Comparison of ENCODE assay signal across 11 cellular contexts in the genomic region with DNA sequence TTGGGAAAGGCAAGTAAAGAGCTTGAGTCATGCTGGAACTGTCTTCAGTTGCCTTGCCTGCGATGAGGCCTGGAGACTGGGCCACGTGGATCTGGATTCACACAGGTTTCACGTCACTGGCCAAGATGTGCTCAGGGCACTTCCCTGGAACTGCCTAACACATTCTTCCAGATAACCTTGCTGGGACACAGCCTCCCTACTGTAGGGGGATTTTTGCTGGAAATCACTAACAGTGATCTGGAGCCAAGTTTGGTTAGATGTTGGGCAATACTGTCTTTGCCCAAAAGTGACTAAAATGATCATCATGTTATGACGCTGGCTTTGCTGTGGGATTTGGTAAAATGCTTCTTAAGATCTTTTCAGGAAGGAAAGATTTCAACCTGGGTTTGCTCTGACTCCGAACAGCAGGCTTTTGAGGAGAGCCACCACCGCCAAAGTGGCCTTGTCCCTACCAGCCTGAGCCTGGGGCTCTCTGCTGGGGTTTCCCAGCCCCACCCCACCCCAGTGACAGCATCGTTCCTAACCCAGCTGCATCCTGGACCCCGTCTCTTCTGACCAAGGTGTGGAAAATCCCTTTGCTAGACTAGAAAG. TPM values are rescaled to one million over a fixed set of nuclear protein-coding genes. Genes with fewer than 3 reads are reported as not detected.
DNase-seq lines count a peak whose midpoint lies in the region; ATAC-seq and TF ChIP-seq lines count a peak whose summit lies in the region.
"Had no signal": no experiment of that assay in that cellular context is flagged by ENCODE, and none has a peak within 500 bp of the region (broad histone marks: within the 10 kb centered on the region; RNA-seq: fewer than 3 reads in every experiment).

No MANE protein-coding gene starts in this region.

- no peak overlapping the region for H4K8ac ChIP-seq in H9 (replicated peaks; ENCODE audit: insufficient read length, low read depth, low read length)

- H3K23ac ChIP-seq in H9 (ENCODE audit: insufficient read length, low read depth, low read length) = no peak overlapping the region

- H3K4me1 Mint-ChIP-seq in memory B cell = peaks cover 4% of the 10 kb centered on the region
- peaks cover 0 to 3% of the 10 kb centered on the region in 2 experiments; a peak in 1 of 4 replicates for H3K4me1 Mint-ChIP-seq in H9
- H3K4me1 Mint-ChIP-seq in activated T-helper 2 cell treated with anti-CD3 and anti-CD28 coated beads, Interferon-gamma antibody, Interleukin-2, Interleukin-4, amounts not matched to agents 10 μg/mL and 5 μg/mL and 100 μg/mL, durations not matched to agents 14 hours and 24 hours and 36 hours (ENCODE audit: low read depth) = no peaks in the 10 kb centered on the region

- no peak overlapping the region for H3K4me2 ChIP-seq in H9 (ENCODE audit: insufficient read depth, insufficient read length, low read length)

- H3K27ac ChIP-seq in ACC112 (ENCODE audit: low read depth, low read length) = peak overlapping the region; percentile 99
- H3K27ac ChIP-seq in H9 (ENCODE audit: insufficient read length, low read depth, low read length) = no peak overlapping the region
- H3K27ac ChIP-seq: prostate gland had no signal

- no peaks in the 10 kb centered on the region for H3K27me3 ChIP-seq in ACC112 (ENCODE audit: insufficient read depth, low read length)
- H3K27me3 ChIP-seq in H9 (ENCODE audit: insufficient read depth, low read length) = no peaks in the 10 kb centered on the region

- no peak overlapping the region for H3K56ac ChIP-seq in H9 (ENCODE audit: insufficient read length, low read depth, low read length)

- H3K9me3 ChIP-seq in H9 (ENCODE audit: control insufficient read depth, low read depth, low read length) = no peaks in the 10 kb centered on the region
- H3K9me3 ChIP-seq: prostate gland had no signal

- H3K36me3 Mint-ChIP-seq in memory B cell (no peaks in the 10 kb centered on the region), H9 (ENCODE audit: insufficient read depth in 1 of 3, low read depth in 3 of 3) (no peaks in the 10 kb centered on the region; a peak in 1 of 7 replicates)
- H3K36me3 Mint-ChIP-seq in activated T-helper 2 cell treated with anti-CD3 and anti-CD28 coated beads, Interferon-gamma antibody, Interleukin-2, Interleukin-4, amounts not matched to agents 10 μg/mL and 5 μg/mL and 100 μg/mL, durations not matched to agents 14 hours and 24 hours and 36 hours (ENCODE audit: low read depth) = no peaks in the 10 kb centered on the region
- H3K36me3 Mint-ChIP-seq: CD4-positive, CD25-positive, alpha-beta regulatory T cell had no signal

- peaks cover 2% of the 10 kb centered on the region for H4K20me1 ChIP-seq in H9 (ENCODE audit: control insufficient read depth, insufficient read depth, insufficient read length)

- no peak overlapping the region for H3K9ac ChIP-seq in H9 (ENCODE audit: extremely low read depth, insufficient read length, low read length)

- intact Hi-C loops in activated T-helper 2 cell treated with anti-CD3 and anti-CD28 coated beads, Interferon-gamma antibody, Interleukin-2, Interleukin-4, amounts not matched to agents 10 μg/mL and 5 μg/mL and 100 μg/mL, durations not matched to agents 14 hours and 24 hours and 36 hours (cut with micrococcal nuclease) = no loop called here

- DNase-seq in HS-5 (ENCODE audit: low read depth) = peak; percentile 96
- peak; percentile 51 for DNase-seq in dedifferentiated amniotic fluid mesenchymal stem cell (ENCODE audit: extremely low spot score)
- no peak for DNase-seq in memory B cell (ENCODE audit: low spot score in 2 of 2)
- DNase-seq in H9 = no peak
- no peak for DNase-seq in activated T-helper 2 cell treated with anti-CD3 and anti-CD28 coated beads, Interferon-gamma antibody, Interleukin-2, Interleukin-4, amounts not matched to agents 10 μg/mL and 5 μg/mL and 100 μg/mL, durations not matched to agents 14 hours and 24 hours and 36 hours (ENCODE audit: low spot score)
- no peak for DNase-seq in activated naive CD4-positive, alpha-beta T cell (lab: John Stamatoyannopoulos, UW)
- DNase-seq: CD4-positive, CD25-positive, alpha-beta regulatory T cell had no signal

- H3K79me1 ChIP-seq in H9 (ENCODE audit: insufficient read depth, low read depth, low read length, poor library complexity, severe bottlenecking) = no peaks in the 10 kb centered on the region

- no peak overlapping the region for H2BK12ac ChIP-seq in H9 (ENCODE audit: insufficient read length, low read depth, low read length)

- H4K91ac ChIP-seq in H9 (ENCODE audit: insufficient read length, low read depth, low read length) = no peak overlapping the region

- no peaks in the 10 kb centered on the region for H3K9me3 Mint-ChIP-seq in memory B cell
- peaks cover 4 to 11% of the 10 kb centered on the region in 2 experiments; a peak in 4 of 5 replicates for H3K9me3 Mint-ChIP-seq in H9
- H3K9me3 Mint-ChIP-seq in activated T-helper 2 cell treated with anti-CD3 and anti-CD28 coated beads, Interferon-gamma antibody, Interleukin-2, Interleukin-4, amounts not matched to agents 10 μg/mL and 5 μg/mL and 100 μg/mL, durations not matched to agents 14 hours and 24 hours and 36 hours = no peaks in the 10 kb centered on the region
- H3K9me3 Mint-ChIP-seq: activated T-helper 1 cell treated with anti-CD3 and anti-CD28 coated beads, Interleukin-12 subunit alpha, Interleukin-12 subunit beta, Interleukin-2, Interleukin-4 antibody, amounts not matched to agents 30 ng/mL and 10 ng/mL and 1 ng/mL, durations not matched to agents 14 hours and 24 hours and 36 hours had no signal

- no CpG with 5 or more reads among the region's 8 CpGs for WGBS in H9 (ENCODE audit: extremely low coverage, insufficient read length, low lambda C conversion rate)

- H3K4me1 ChIP-seq in ACC112 (ENCODE audit: control insufficient read depth, insufficient read depth, low read length, unreplicated experiment) = peaks cover 34% of the 10 kb centered on the region
- no peaks in the 10 kb centered on the region for H3K4me1 ChIP-seq in H9 (ENCODE audit: insufficient read depth, low read length)

- H3K27me3 Mint-ChIP-seq in memory B cell (peaks cover 15% of the 10 kb centered on the region), H9 (ENCODE audit: low read depth) (peaks cover 74% of the 10 kb centered on the region)
- H3K27me3 Mint-ChIP-seq in activated T-helper 2 cell treated with anti-CD3 and anti-CD28 coated beads, Interferon-gamma antibody, Interleukin-2, Interleukin-4, amounts not matched to agents 10 μg/mL and 5 μg/mL and 100 μg/mL, durations not matched to agents 14 hours and 24 hours and 36 hours (ENCODE audit: low read depth) = no peaks in the 10 kb centered on the region

- no peak overlapping the region for H4K5ac ChIP-seq in H9 (ENCODE audit: insufficient read length, low read depth, low read length)

- H3T11ph ChIP-seq in H9 (ENCODE audit: low read length) = no peak overlapping the region

- H3K27ac Mint-ChIP-seq in memory B cell = no peak overlapping the region
- no peak overlapping the region for H3K27ac Mint-ChIP-seq in H9
- H3K27ac Mint-ChIP-seq in activated T-helper 2 cell treated with anti-CD3 and anti-CD28 coated beads, Interferon-gamma antibody, Interleukin-2, Interleukin-4, amounts not matched to agents 10 μg/mL and 5 μg/mL and 100 μg/mL, durations not matched to agents 14 hours and 24 hours and 36 hours = no peak overlapping the region
- H3K27ac Mint-ChIP-seq: activated T-helper 1 cell treated with anti-CD3 and anti-CD28 coated beads, Interleukin-12 subunit alpha, Interleukin-12 subunit beta, Interleukin-2, Interleukin-4 antibody, amounts not matched to agents 30 ng/mL and 10 ng/mL and 1 ng/mL, durations not matched to agents 14 hours and 24 hours and 36 hours; CD4-positive, CD25-positive, alpha-beta regulatory T cell had no signal

- H3K18ac ChIP-seq in H9 (ENCODE audit: insufficient read length, low read depth, low read length) = no peak overlapping the region

- H2BK15ac ChIP-seq in H9 (ENCODE audit: low read depth, low read length) = no peak overlapping the region

- H3K23me2 ChIP-seq in H9 (ENCODE audit: insufficient read length, low read depth, low read length, poor library complexity, severe bottlenecking) = peaks cover 1% of the 10 kb centered on the region

- no peak overlapping the region for H3K4ac ChIP-seq in H9 (ENCODE audit: low read depth, low read length)

- H2AK5ac ChIP-seq in H9 (ENCODE audit: insufficient read length, low read length) = no peak overlapping the region

- H3K36me3 ChIP-seq in ACC112 (ENCODE audit: insufficient read depth, low read length) = no peaks in the 10 kb centered on the region
- H3K36me3 ChIP-seq: prostate gland had no signal

- H2AFZ ChIP-seq in ACC112 (ENCODE audit: low read length, unreplicated experiment) (no peak overlapping the region), H9 (ENCODE audit: low read length) (no peak overlapping the region)

- no peak overlapping the region for H2BK20ac ChIP-seq in H9 (ENCODE audit: low read depth, low read length, poor library complexity, severe bottlenecking)

- no peak overlapping the region for H2BK5ac ChIP-seq in H9 (ENCODE audit: insufficient read length, low read length)

- no peak overlapping the region for H2BK120ac ChIP-seq in H9 (ENCODE audit: low read depth, low read length, poor library complexity, severe bottlenecking)

- no peak overlapping the region for H3K4me3 Mint-ChIP-seq in memory B cell
- H3K4me3 Mint-ChIP-seq in H9 = no peak overlapping the region
- H3K4me3 Mint-ChIP-seq in activated T-helper 2 cell treated with anti-CD3 and anti-CD28 coated beads, Interferon-gamma antibody, Interleukin-2, Interleukin-4, amounts not matched to agents 10 μg/mL and 5 μg/mL and 100 μg/mL, durations not matched to agents 14 hours and 24 hours and 36 hours (ENCODE audit: low read depth) = no peak overlapping the region
- H3K4me3 Mint-ChIP-seq: activated T-helper 1 cell treated with anti-CD3 and anti-CD28 coated beads, Interleukin-12 subunit alpha, Interleukin-12 subunit beta, Interleukin-2, Interleukin-4 antibody, amounts not matched to agents 30 ng/mL and 10 ng/mL and 1 ng/mL, durations not matched to agents 14 hours and 24 hours and 36 hours; CD4-positive, CD25-positive, alpha-beta regulatory T cell had no signal

- ATAC-seq in memory B cell (ENCODE audit: low read depth) = peak; percentile 47
- ATAC-seq in HG02870 (IDR thresholded peaks at IDR 0.05; ENCODE audit: unreplicated experiment) = no peak

- peak overlapping the region; percentile 5; the same call in 1 of the 2 replicates for H3K4me3 ChIP-seq in ACC112 (ENCODE audit: low read depth, low read length)
- H3K4me3 ChIP-seq: prostate gland had no signal

- no peak overlapping the region for H3K14ac ChIP-seq in H9 (ENCODE audit: insufficient read depth, low read length)

- no peak for TF ChIP-seq CTCF in H9 (conservative IDR thresholded peaks at IDR 0.05)

- H3K79me2 ChIP-seq in ACC112 (ENCODE audit: control insufficient read depth, insufficient read depth, low read length, unreplicated experiment) (no peaks in the 10 kb centered on the region), H9 (ENCODE audit: insufficient read depth, low read length) (no peaks in the 10 kb centered on the region)

RNA-seq across cellular contexts. Expression of a gene that starts 14.7 kb away (rescaled TPM):
- 0.55 and 0.96 TPM in 2 replicates for total RNA-seq in H9 (2021)
- not detected in 2 replicates for total RNA-seq in activated T-helper 2 cell treated with anti-CD3 and anti-CD28 coated beads, Interferon-gamma antibody, Interleukin-2, Interleukin-4, amounts not matched to agents 10 μg/mL and 5 μg/mL and 100 μg/mL, durations not matched to agents 14 hours and 24 hours and 36 hours
- total RNA-seq: activated T-helper 1 cell treated with anti-CD3 and anti-CD28 coated beads, Interleukin-12 subunit alpha, Interleukin-12 subunit beta, Interleukin-2, Interleukin-4 antibody, amounts not matched to agents 30 ng/mL and 10 ng/mL and 1 ng/mL, durations not matched to agents 14 hours and 24 hours and 36 hours; CD4-positive, CD25-positive, alpha-beta regulatory T cell had no signal

RNA-seq across cellular contexts. Expression of a gene that starts 29.1 kb away (rescaled TPM):
- total RNA-seq in H9 (2021) = 32.4 and 33.0 TPM in 2 replicates
- total RNA-seq in activated T-helper 2 cell treated with anti-CD3 and anti-CD28 coated beads, Interferon-gamma antibody, Interleukin-2, Interleukin-4, amounts not matched to agents 10 μg/mL and 5 μg/mL and 100 μg/mL, durations not matched to agents 14 hours and 24 hours and 36 hours = 55.8 and 71.8 TPM in 2 replicates

RNA-seq across cellular contexts. Expression of a gene that starts 36.0 kb away (rescaled TPM):
- total RNA-seq in H9 (2021) = 20.6 and 21.1 TPM in 2 replicates
- total RNA-seq in activated T-helper 2 cell treated with anti-CD3 and anti-CD28 coated beads, Interferon-gamma antibody, Interleukin-2, Interleukin-4, amounts not matched to agents 10 μg/mL and 5 μg/mL and 100 μg/mL, durations not matched to agents 14 hours and 24 hours and 36 hours = 51.0 and 51.4 TPM in 2 replicates

RNA-seq across cellular contexts. Expression of a gene that starts 58.9 kb away (rescaled TPM):
- 69.8 and 76.4 TPM in 2 replicates for total RNA-seq in H9 (2021)
- total RNA-seq in activated T-helper 2 cell treated with anti-CD3 and anti-CD28 coated beads, Interferon-gamma antibody, Interleukin-2, Interleukin-4, amounts not matched to agents 10 μg/mL and 5 μg/mL and 100 μg/mL, durations not matched to agents 14 hours and 24 hours and 36 hours = 57.5 and 59.3 TPM in 2 replicates

Comparison
In these comparisons a context has a peak if more than half of its experiments do, and no peak if none do; other contexts are left out.
1. DNase-seq: peak in HS-5 (single experiment) and dedifferentiated amniotic fluid mesenchymal stem cell (single experiment); none in memory B cell (0 of 2), H9 (single experiment), activated T-helper 2 cell treated with anti-CD3 and anti-CD28 coated beads, Interferon-gamma antibody, Interleukin-2, Interleukin-4, amounts not matched to agents 10 μg/mL and 5 μg/mL and 100 μg/mL, durations not matched to agents 14 hours and 24 hours and 36 hours (single experiment) and activated naive CD4-positive, alpha-beta T cell (0 of 4).